In genomic region chr11:67267188-67268035, GRCh38 we compare ENCODE assay signal across 1 cellular context.
TF ChIP-seq lines count a peak whose summit lies in the region.

No MANE protein-coding gene starts in this region.

TF ChIP-seq in HepG2, 621 proteins besides CTCF, POLR2A, EP300 and RAD21 (continued from another document and continues in another):
- TF ChIP-seq NFE2L2 (IDR thresholded peaks at IDR 0.05; ENCODE audit: low read length) (no peak), MIXL1 (CRISPR knock-in tag; IDR thresholded peaks at IDR 0.05) (no peak), MZF1 (CRISPR knock-in tag; IDR thresholded peaks at IDR 0.05; ENCODE audit: borderline replicate concordance) (no peak), GZF1 (CRISPR knock-in tag; IDR thresholded peaks at IDR 0.05) (0 out of 2 replicates have a peak, but pooled peaks have one; percentile 19), ZBTB7A (CRISPR knock-in tag; IDR thresholded peaks at IDR 0.05) (no peak), TRAFD1 (CRISPR knock-in tag; IDR thresholded peaks at IDR 0.05; ENCODE audit: borderline replicate concordance) (no peak), ZSCAN5A (CRISPR knock-in tag; IDR thresholded peaks at IDR 0.05; ENCODE audit: borderline replicate concordance) (no peak), PCBP2 (optimal IDR thresholded peaks at IDR 0.05; ENCODE audit: low read depth, low read length, poor library complexity, severe bottlenecking) (no peak), SMC3 (IDR thresholded peaks at IDR 0.05; ENCODE audit: low read length) (no peak), ZNF530 (CRISPR knock-in tag; IDR thresholded peaks at IDR 0.05; ENCODE audit: low read depth) (no peak), SCMH1 (CRISPR knock-in tag; IDR thresholded peaks at IDR 0.05; ENCODE audit: borderline replicate concordance) (no peak), CREB1 (IDR thresholded peaks at IDR 0.05) (no peak), CREB1 (CRISPR knock-in tag; IDR thresholded peaks at IDR 0.05) (no peak), HDAC1 (CRISPR knock-in tag; IDR thresholded peaks at IDR 0.05) (peak; percentile 67), FOXK1 (CRISPR knock-in tag; IDR thresholded peaks at IDR 0.05; ENCODE audit: borderline replicate concordance, low read depth) (no peak), ZMYM2 (CRISPR knock-in tag; IDR thresholded peaks at IDR 0.05) (no peak), ZNF609 (CRISPR knock-in tag; IDR thresholded peaks at IDR 0.05; ENCODE audit: borderline replicate concordance) (no peak), ZNF83 (CRISPR knock-in tag; IDR thresholded peaks at IDR 0.05; ENCODE audit: borderline replicate concordance) (no peak), ZNF143 (CRISPR knock-in tag; IDR thresholded peaks at IDR 0.05) (peak; percentile 33; the same call in 1 of the 2 replicates), ZNF569 (CRISPR knock-in tag; IDR thresholded peaks at IDR 0.05; ENCODE audit: borderline replicate concordance) (no peak), ZHX2 (IDR thresholded peaks at IDR 0.05; ENCODE audit: low read depth) (no peak), ZHX2 (CRISPR knock-in tag; IDR thresholded peaks at IDR 0.05; ENCODE audit: borderline replicate concordance) (no peak), MAFG (CRISPR knock-in tag; IDR thresholded peaks at IDR 0.05) (no peak), TCF12 (IDR thresholded peaks at IDR 0.05) (no peak), TCF12 (CRISPR knock-in tag; IDR thresholded peaks at IDR 0.05) (no peak), MAFF (IDR thresholded peaks at IDR 0.05; ENCODE audit: low read depth, low read length) (no peak), DNMT1 (CRISPR knock-in tag; IDR thresholded peaks at IDR 0.05) (no peak), HMGXB3 (CRISPR knock-in tag; IDR thresholded peaks at IDR 0.05; ENCODE audit: borderline replicate concordance) (no peak), ZFP62 (CRISPR knock-in tag; IDR thresholded peaks at IDR 0.05) (no peak), SP2 (CRISPR knock-in tag; IDR thresholded peaks at IDR 0.05) (no peak), STAG1 (CRISPR knock-in tag; IDR thresholded peaks at IDR 0.05) (no peak), FOXK2 (IDR thresholded peaks at IDR 0.05) (no peak), YEATS4 (CRISPR knock-in tag; IDR thresholded peaks at IDR 0.05; ENCODE audit: borderline replicate concordance) (no peak), ZSCAN31 (CRISPR knock-in tag; IDR thresholded peaks at IDR 0.05; ENCODE audit: low read depth) (0 out of 2 replicates have a peak, but pooled peaks have one; percentile 31), ZMYM4 (CRISPR knock-in tag; IDR thresholded peaks at IDR 0.05) (no peak; the same call in 1 of the 2 replicates), SIN3A (IDR thresholded peaks at IDR 0.05; ENCODE audit: borderline replicate concordance, low read depth, low read length) (no peak), HINFP (CRISPR knock-in tag; IDR thresholded peaks at IDR 0.05; ENCODE audit: low read depth) (no peak), BRCA1 (CRISPR knock-in tag; IDR thresholded peaks at IDR 0.05) (no peak), ZBTB34 (CRISPR knock-in tag; IDR thresholded peaks at IDR 0.05) (0 out of 2 replicates have a peak, but pooled peaks have one; percentile 18), YEATS2 (CRISPR knock-in tag; IDR thresholded peaks at IDR 0.05; ENCODE audit: borderline replicate concordance) (no peak), ATF4 (CRISPR knock-in tag; IDR thresholded peaks at IDR 0.05) (no peak), U2AF1 (optimal IDR thresholded peaks at IDR 0.05; ENCODE audit: low read depth, low read length) (no peak)
